In the genomic region with DNA sequence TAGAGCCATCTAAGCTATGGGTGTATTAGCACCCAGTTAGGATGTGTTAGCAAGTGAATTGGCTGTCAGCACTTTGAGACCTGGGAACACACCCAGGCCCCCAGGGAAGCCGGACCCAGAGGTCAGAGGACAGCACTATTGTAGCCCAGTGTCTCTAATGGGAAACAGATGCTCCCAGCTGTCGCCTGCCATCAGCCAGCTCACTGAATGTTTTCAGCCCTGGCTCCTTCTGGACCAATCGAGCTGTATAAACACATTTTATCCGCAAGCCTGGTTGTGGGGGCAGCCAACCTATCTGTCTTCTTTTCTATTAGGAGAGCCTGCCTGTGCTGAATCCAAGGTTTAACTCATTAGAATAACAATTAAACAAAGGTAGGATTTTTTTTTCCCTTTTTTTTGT, we compare ENCODE assay signal across 2 cellular contexts.
TF ChIP-seq lines count a peak whose summit lies in the region.

No MANE protein-coding gene starts in this region.

TF ChIP-seq in GM23338, 12 proteins besides CTCF, POLR2A, EP300 and RAD21 (continued from another document):
- TF ChIP-seq, protein P1, sequence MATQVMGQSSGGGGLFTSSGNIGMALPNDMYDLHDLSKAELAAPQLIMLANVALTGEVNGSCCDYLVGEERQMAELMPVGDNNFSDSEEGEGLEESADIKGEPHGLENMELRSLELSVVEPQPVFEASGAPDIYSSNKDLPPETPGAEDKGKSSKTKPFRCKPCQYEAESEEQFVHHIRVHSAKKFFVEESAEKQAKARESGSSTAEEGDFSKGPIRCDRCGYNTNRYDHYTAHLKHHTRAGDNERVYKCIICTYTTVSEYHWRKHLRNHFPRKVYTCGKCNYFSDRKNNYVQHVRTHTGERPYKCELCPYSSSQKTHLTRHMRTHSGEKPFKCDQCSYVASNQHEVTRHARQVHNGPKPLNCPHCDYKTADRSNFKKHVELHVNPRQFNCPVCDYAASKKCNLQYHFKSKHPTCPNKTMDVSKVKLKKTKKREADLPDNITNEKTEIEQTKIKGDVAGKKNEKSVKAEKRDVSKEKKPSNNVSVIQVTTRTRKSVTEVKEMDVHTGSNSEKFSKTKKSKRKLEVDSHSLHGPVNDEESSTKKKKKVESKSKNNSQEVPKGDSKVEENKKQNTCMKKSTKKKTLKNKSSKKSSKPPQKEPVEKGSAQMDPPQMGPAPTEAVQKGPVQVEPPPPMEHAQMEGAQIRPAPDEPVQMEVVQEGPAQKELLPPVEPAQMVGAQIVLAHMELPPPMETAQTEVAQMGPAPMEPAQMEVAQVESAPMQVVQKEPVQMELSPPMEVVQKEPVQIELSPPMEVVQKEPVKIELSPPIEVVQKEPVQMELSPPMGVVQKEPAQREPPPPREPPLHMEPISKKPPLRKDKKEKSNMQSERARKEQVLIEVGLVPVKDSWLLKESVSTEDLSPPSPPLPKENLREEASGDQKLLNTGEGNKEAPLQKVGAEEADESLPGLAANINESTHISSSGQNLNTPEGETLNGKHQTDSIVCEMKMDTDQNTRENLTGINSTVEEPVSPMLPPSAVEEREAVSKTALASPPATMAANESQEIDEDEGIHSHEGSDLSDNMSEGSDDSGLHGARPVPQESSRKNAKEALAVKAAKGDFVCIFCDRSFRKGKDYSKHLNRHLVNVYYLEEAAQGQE (IDR thresholded peaks at IDR 0.05; ENCODE audit: unreplicated experiment), result no peak

TF ChIP-seq in SK-N-SH, 30 proteins besides CTCF, POLR2A, EP300 and RAD21 (continued from another document):
- TF ChIP-seq TEAD4 (IDR thresholded peaks at IDR 0.05; ENCODE audit: borderline replicate concordance, insufficient read depth), result no peak
- no peak for TF ChIP-seq FOXM1 (IDR thresholded peaks at IDR 0.05; ENCODE audit: low read depth)
- no peak for TF ChIP-seq NFIC (IDR thresholded peaks at IDR 0.05; ENCODE audit: borderline replicate concordance)
- no peak for TF ChIP-seq TAF1 (IDR thresholded peaks at IDR 0.05; ENCODE audit: borderline replicate concordance, low read depth, low read length)
- no peak for TF ChIP-seq ZBTB33 (IDR thresholded peaks at IDR 0.05; ENCODE audit: borderline replicate concordance, low read depth)
- TF ChIP-seq YY1 (IDR thresholded peaks at IDR 0.05; ENCODE audit: low read depth), result no peak
- TF ChIP-seq MAX (IDR thresholded peaks at IDR 0.05; ENCODE audit: low read depth), result no peak
- TF ChIP-seq USF2 (IDR thresholded peaks at IDR 0.05; ENCODE audit: borderline replicate concordance, low read depth, low read length), result no peak
- no peak for TF ChIP-seq SMC3 (IDR thresholded peaks at IDR 0.05; ENCODE audit: low read depth, low read length)
- no peak for TF ChIP-seq MEF2A (IDR thresholded peaks at IDR 0.05; ENCODE audit: borderline replicate concordance, low read depth)
- 0 out of 2 replicates have a peak, but pooled peaks have one; percentile 35 for TF ChIP-seq FOXJ3 (CRISPR knock-in tag; IDR thresholded peaks at IDR 0.05)
- no peak for TF ChIP-seq MXI1 (IDR thresholded peaks at IDR 0.05; ENCODE audit: low read depth, low read length)
- TF ChIP-seq NRF1 (IDR thresholded peaks at IDR 0.05; ENCODE audit: low read depth, low read length), result no peak
- no peak for TF ChIP-seq ELF1 (IDR thresholded peaks at IDR 0.05)
- no peak for TF ChIP-seq PBX3 (IDR thresholded peaks at IDR 0.05)
- peak; percentile 91 for TF ChIP-seq CHD2 (IDR thresholded peaks at IDR 0.05; ENCODE audit: low read length, partially characterized antibody)
- TF ChIP-seq, protein P1 (IDR thresholded peaks at IDR 0.05; ENCODE audit: low read depth, low read length), result no peak
- TF ChIP-seq JUND (IDR thresholded peaks at IDR 0.05), result no peak
- TF ChIP-seq GATA2 (CRISPR knock-in tag; IDR thresholded peaks at IDR 0.05), result no peak
- TF ChIP-seq, protein P2, sequence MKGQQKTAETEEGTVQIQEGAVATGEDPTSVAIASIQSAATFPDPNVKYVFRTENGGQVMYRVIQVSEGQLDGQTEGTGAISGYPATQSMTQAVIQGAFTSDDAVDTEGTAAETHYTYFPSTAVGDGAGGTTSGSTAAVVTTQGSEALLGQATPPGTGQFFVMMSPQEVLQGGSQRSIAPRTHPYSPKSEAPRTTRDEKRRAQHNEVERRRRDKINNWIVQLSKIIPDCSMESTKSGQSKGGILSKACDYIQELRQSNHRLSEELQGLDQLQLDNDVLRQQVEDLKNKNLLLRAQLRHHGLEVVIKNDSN (IDR thresholded peaks at IDR 0.05; ENCODE audit: borderline replicate concordance, low read depth), result no peak
- no peak for TF ChIP-seq SIN3A (IDR thresholded peaks at IDR 0.05; ENCODE audit: borderline replicate concordance, low read depth, low read length)
- no peak for TF ChIP-seq EZH2phosphoT487 (IDR thresholded peaks at IDR 0.05; ENCODE audit: borderline replicate concordance, low read depth)
- TF ChIP-seq RXRA (IDR thresholded peaks at IDR 0.05; ENCODE audit: borderline replicate concordance, low read depth), result no peak
TF ChIP-seq in SK-N-SH: peak in this region for 4.
